Comparison of ENCODE assay signal across 2 cellular contexts in genomic region chr16:16191493-16192167, GRCh38.
TF ChIP-seq lines count a peak whose summit lies in the region.

No MANE protein-coding gene starts in this region.

TF ChIP-seq in GM23338, 12 proteins besides CTCF, POLR2A, EP300 and RAD21:
- no peak for TF ChIP-seq ZNF114 (CRISPR knock-in tag; IDR thresholded peaks at IDR 0.05)
- no peak for TF ChIP-seq POLR2AphosphoS5 (IDR thresholded peaks at IDR 0.05; ENCODE audit: low read depth)
- TF ChIP-seq ZNF462 (CRISPR knock-in tag; IDR thresholded peaks at IDR 0.05), result no peak

TF ChIP-seq in WTC11, 78 proteins besides CTCF, POLR2A, EP300 and RAD21:
- TF ChIP-seq ATF2 (CRISPR knock-in tag; IDR thresholded peaks at IDR 0.05; ENCODE audit: borderline replicate concordance, low read depth) (no peak), MXD4 (CRISPR knock-in tag; IDR thresholded peaks at IDR 0.05; ENCODE audit: borderline replicate concordance) (no peak), ZSCAN18 (CRISPR knock-in tag; IDR thresholded peaks at IDR 0.05) (no peak), ZNF512 (CRISPR knock-in tag; IDR thresholded peaks at IDR 0.05; ENCODE audit: borderline replicate concordance) (0 out of 2 replicates have a peak, but pooled peaks have one; percentile 39), ZBTB21 (CRISPR knock-in tag; IDR thresholded peaks at IDR 0.05; ENCODE audit: borderline replicate concordance) (no peak), ZNF219 (CRISPR knock-in tag; IDR thresholded peaks at IDR 0.05; ENCODE audit: borderline replicate concordance) (no peak)
